In the genomic region with DNA sequence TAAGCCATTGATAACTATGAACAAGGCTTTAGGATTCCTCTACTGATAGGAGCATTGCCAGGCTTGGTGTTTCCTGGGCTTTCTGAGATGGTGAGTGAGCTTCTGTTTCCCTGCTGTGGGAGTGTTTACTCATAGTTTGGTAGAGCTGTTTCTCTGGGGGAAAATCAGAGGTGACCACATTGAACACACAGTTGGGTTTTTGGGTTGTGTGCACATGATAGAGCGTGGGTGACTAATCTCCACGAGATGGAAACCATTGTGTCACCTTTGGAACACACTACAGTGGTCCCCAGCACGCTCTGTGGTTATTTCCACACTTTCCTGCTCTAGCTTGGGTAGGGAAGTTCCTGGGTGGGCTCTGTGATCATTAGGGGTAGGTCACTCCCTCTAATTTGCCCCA, we compare ENCODE assay signal across 10 cellular contexts. TPM values are rescaled to one million over a fixed set of nuclear protein-coding genes. Genes with fewer than 3 reads are reported as not detected.
DNase-seq lines count a peak whose midpoint lies in the region; ATAC-seq and TF ChIP-seq lines count a peak whose summit lies in the region.
"Had no signal": no experiment of that assay in that cellular context is flagged by ENCODE, and none has a peak within 500 bp of the region (broad histone marks: within the 10 kb centered on the region; RNA-seq: fewer than 3 reads in every experiment).

No MANE protein-coding gene starts in this region.

- H3K27ac Mint-ChIP-seq in activated CD8-positive, alpha-beta memory T cell treated with anti-CD3 and anti-CD28 coated beads, Interleukin-2, amount 10 ng/mL, durations not matched to agents 7 days and 5 days = no peak overlapping the region
- H3K27ac Mint-ChIP-seq: T-cell had no signal

- CTCF ChIA-PET in activated CD8-positive, alpha-beta memory T cell treated with anti-CD3 and anti-CD28 coated beads, Interleukin-2, amount 10 ng/mL, durations not matched to agents 7 days and 5 days (lab: Charles Lee) = no interaction called here

- no peak overlapping the region for H3K4me3 ChIP-seq in NB4 (ENCODE audit: low read depth, low read length)
- H3K4me3 ChIP-seq: cardiac muscle cell, skin epidermis had no signal

- H3K9me3 Mint-ChIP-seq in activated CD8-positive, alpha-beta memory T cell treated with anti-CD3 and anti-CD28 coated beads, Interleukin-2, amount 10 ng/mL, durations not matched to agents 7 days and 5 days (ENCODE audit: low read depth) = peaks cover 19% of the 10 kb centered on the region

- H3K27me3 Mint-ChIP-seq in activated CD8-positive, alpha-beta memory T cell treated with anti-CD3 and anti-CD28 coated beads, Interleukin-2, amount 10 ng/mL, durations not matched to agents 7 days and 5 days = peaks cover 9% of the 10 kb centered on the region

- no peak overlapping the region for H3K4me3 Mint-ChIP-seq in activated CD8-positive, alpha-beta memory T cell treated with anti-CD3 and anti-CD28 coated beads, Interleukin-2, amount 10 ng/mL, durations not matched to agents 7 days and 5 days
- H3K4me3 Mint-ChIP-seq: T-cell had no signal

- ATAC-seq in activated CD8-positive, alpha-beta memory T cell treated with anti-CD3 and anti-CD28 coated beads, Interleukin-2, amount 10 ng/mL, durations not matched to agents 7 days and 5 days = no peak
- ATAC-seq in HG02938 (IDR thresholded peaks at IDR 0.05; ENCODE audit: unreplicated experiment) (no peak), GM18505 (IDR thresholded peaks at IDR 0.05; ENCODE audit: unreplicated experiment) (no peak)
- ATAC-seq: T-cell had no signal

- TF ChIP-seq CTCF in NB4 (IDR thresholded peaks at IDR 0.05; ENCODE audit: low read depth, low read length) = no peak

- peaks cover 7% of the 10 kb centered on the region for H3K4me1 Mint-ChIP-seq in activated CD8-positive, alpha-beta memory T cell treated with anti-CD3 and anti-CD28 coated beads, Interleukin-2, amount 10 ng/mL, durations not matched to agents 7 days and 5 days

- DNase-seq in NB4 (ENCODE audit: low read depth) (peak; percentile 40), glomerular visceral epithelial cell (ENCODE audit: extremely low spot score) (peak; percentile 51), cerebellum (ENCODE audit: low spot score) (no peak)
- DNase-seq in activated CD8-positive, alpha-beta memory T cell treated with anti-CD3 and anti-CD28 coated beads, Interleukin-2, amount 10 ng/mL, durations not matched to agents 7 days and 5 days = peak; percentile 47
- peak; percentile 29 to 37 for DNase-seq in stimulated activated CD8-positive, alpha-beta memory T cell treated with anti-CD3 and anti-CD28 coated beads, Interleukin-2, amount 100 ng/mL, for 48 hours (ENCODE audit: low read depth in 2 of 2)
- DNase-seq: T-cell had no signal

- TF ChIP-seq POLR2A in NB4 (IDR thresholded peaks at IDR 0.05; ENCODE audit: extremely low read depth, insufficient read length) (no peak), GM18505 (IDR thresholded peaks at IDR 0.05; ENCODE audit: borderline replicate concordance, extremely low read depth, insufficient read depth, insufficient read length) (no peak)

- H3K36me3 Mint-ChIP-seq in activated CD8-positive, alpha-beta memory T cell treated with anti-CD3 and anti-CD28 coated beads, Interleukin-2, amount 10 ng/mL, durations not matched to agents 7 days and 5 days = peaks cover 9% of the 10 kb centered on the region

RNA-seq across cellular contexts. Expression of gene IL1R1, which starts 5.4 kb away (rescaled TPM):
- total RNA-seq in activated CD8-positive, alpha-beta memory T cell treated with anti-CD3 and anti-CD28 coated beads, Interleukin-2, amount 10 ng/mL, durations not matched to agents 7 days and 5 days = under 1 TPM; 0.40 to 0.41 TPM
- total RNA-seq in cerebellum = 1.5 TPM

RNA-seq across cellular contexts. Expression of gene IL1RL2, which starts 38.9 kb away (rescaled TPM):
- not detected for total RNA-seq in activated CD8-positive, alpha-beta memory T cell treated with anti-CD3 and anti-CD28 coated beads, Interleukin-2, amount 10 ng/mL, durations not matched to agents 7 days and 5 days
- total RNA-seq in cerebellum = 0.73 TPM
- total RNA-seq: cardiac muscle cell, T-cell had no signal
